ENCODE assay signal across 19 cellular contexts in the genomic region with DNA sequence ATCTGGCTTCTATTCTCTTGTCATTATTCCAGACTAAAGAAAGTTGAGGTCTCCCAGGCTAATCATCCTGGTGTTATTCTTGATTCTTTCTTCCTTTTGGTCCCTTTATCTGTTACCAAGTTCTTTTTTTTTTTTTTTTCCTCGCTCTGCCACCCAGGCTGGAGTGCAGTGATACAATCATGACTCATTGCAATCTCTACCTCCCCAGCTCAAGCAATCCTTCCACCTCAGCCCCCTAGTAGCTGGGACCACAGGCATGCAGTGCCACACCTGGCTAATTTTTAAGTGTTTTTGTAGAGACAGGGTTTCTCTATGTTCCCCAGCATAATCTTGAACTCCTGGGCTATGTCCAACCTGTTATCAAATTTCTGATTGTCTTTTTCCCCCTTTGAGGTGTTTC.
A peak's percentile ranks its signal among the peaks of the same experiment; 100 is the strongest.
DNase-seq lines count a peak whose midpoint lies in the region; ATAC-seq, FAIRE-seq and TF ChIP-seq lines count a peak whose summit lies in the region.
"Had no signal": no experiment of that assay in that cellular context is flagged by ENCODE, and none has a peak within 500 bp of the region (broad histone marks: within the 10 kb centered on the region; RNA-seq: fewer than 3 reads in every experiment).

No MANE protein-coding gene starts in this region.

- in situ Hi-C loops in ACHN (cut with HindIII; ENCODE audit: low pct_ligation_motif_present, low pct_unique_long_range_greater_than_20kb, low sequenced_read_pairs): no loop called here

- peaks cover 21% of the 10 kb centered on the region for H3K4me1 Mint-ChIP-seq in activated naive CD8-positive, alpha-beta T cell treated with anti-CD3 and anti-CD28 coated beads for 36 hours
- peaks cover 16% of the 10 kb centered on the region for H3K4me1 Mint-ChIP-seq in mesothelial cell of epicardium
- H3K4me1 Mint-ChIP-seq: B cell had no signal

- no peak overlapping the region for H3K27ac ChIP-seq in foreskin keratinocyte
- H3K27ac ChIP-seq: gastroesophageal sphincter, KMS-11 had no signal

- H3K9me3 Mint-ChIP-seq in activated naive CD8-positive, alpha-beta T cell treated with anti-CD3 and anti-CD28 coated beads for 36 hours: no peaks in the 10 kb centered on the region
- H3K9me3 Mint-ChIP-seq in mesothelial cell of epicardium: no peaks in the 10 kb centered on the region

- peaks cover 15% of the 10 kb centered on the region for H3K4me1 ChIP-seq in foreskin keratinocyte
- H3K4me1 ChIP-seq: gastroesophageal sphincter had no signal

- peaks cover 36% of the 10 kb centered on the region for H3K36me3 Mint-ChIP-seq in activated naive CD8-positive, alpha-beta T cell treated with anti-CD3 and anti-CD28 coated beads for 36 hours
- H3K36me3 Mint-ChIP-seq in mesothelial cell of epicardium: peaks cover 9% of the 10 kb centered on the region

- FAIRE-seq in D721Med (lab: Jason Lieb, UNC): no peak
- FAIRE-seq: GM12891, islet of Langerhans had no signal

- peak overlapping the region; percentile 55 for H3K27ac Mint-ChIP-seq in activated naive CD8-positive, alpha-beta T cell treated with anti-CD3 and anti-CD28 coated beads for 36 hours
- no peak overlapping the region for H3K27ac Mint-ChIP-seq in mesothelial cell of epicardium
- H3K27ac Mint-ChIP-seq: activated naive CD8-positive, alpha-beta T cell treated with anti-CD3 and anti-CD28 coated beads, Interleukin-2, amount 10 ng/mL, durations not matched to agents 7 days and 5 days; B cell had no signal

- H3K27me3 Mint-ChIP-seq in activated naive CD8-positive, alpha-beta T cell treated with anti-CD3 and anti-CD28 coated beads for 36 hours: no peaks in the 10 kb centered on the region
- H3K27me3 Mint-ChIP-seq in mesothelial cell of epicardium (ENCODE audit: low read depth): no peaks in the 10 kb centered on the region
- H3K27me3 Mint-ChIP-seq: activated naive CD8-positive, alpha-beta T cell treated with anti-CD3 and anti-CD28 coated beads, Interleukin-2, amount 10 ng/mL, durations not matched to agents 7 days and 5 days; B cell had no signal

- ATAC-seq in foreskin keratinocyte: peak; percentile 97
- no peak for ATAC-seq in GM18861 (IDR thresholded peaks at IDR 0.05; ENCODE audit: unreplicated experiment)
- ATAC-seq: gastroesophageal sphincter had no signal

- no peaks in the 10 kb centered on the region for H3K27me3 ChIP-seq in foreskin keratinocyte
- H3K27me3 ChIP-seq: gastroesophageal sphincter had no signal

- H3K4me3 Mint-ChIP-seq in activated naive CD8-positive, alpha-beta T cell treated with anti-CD3 and anti-CD28 coated beads for 36 hours: no peak overlapping the region
- H3K4me3 Mint-ChIP-seq in mesothelial cell of epicardium: no peak overlapping the region
- H3K4me3 Mint-ChIP-seq: activated naive CD8-positive, alpha-beta T cell treated with anti-CD3 and anti-CD28 coated beads, Interleukin-2, amount 10 ng/mL, durations not matched to agents 7 days and 5 days; B cell had no signal

- peak; percentile 85 for DNase-seq in ACHN
- DNase-seq in HCEC 1CT: peak; percentile 51
- peak; percentile 11 for DNase-seq in activated naive CD8-positive, alpha-beta T cell treated with anti-CD3 and anti-CD28 coated beads for 36 hours
- peak; percentile 54 to 73 for DNase-seq in foreskin keratinocyte
- DNase-seq in pons (ENCODE audit: low spot score): no peak
- no peak for DNase-seq in mesothelial cell of epicardium (ENCODE audit: low spot score in 2 of 2, unreplicated experiment in 2 of 2)
- DNase-seq in D721Med (ENCODE audit: insufficient read length, low spot score): no peak
- DNase-seq: activated naive CD8-positive, alpha-beta T cell treated with anti-CD3 and anti-CD28 coated beads, Interleukin-2, amount 10 ng/mL, durations not matched to agents 7 days and 5 days; DND-41; NCI-H146; NCI-H524; posterior cingulate gyrus; RPMI8226 had no signal

- peak; percentile 14 for TF ChIP-seq CTCF in foreskin keratinocyte (conservative IDR thresholded peaks at IDR 0.05)
- no peak for TF ChIP-seq CTCF in mesothelial cell of epicardium (IDR thresholded peaks at IDR 0.05; ENCODE audit: unreplicated experiment)
- TF ChIP-seq CTCF in D721Med (IDR thresholded peaks at IDR 0.05; ENCODE audit: insufficient read depth, missing control alignments): no peak

Comparison
In these comparisons a context has a peak if more than half of its experiments do, and no peak if none do; other contexts are left out.
1. DNase-seq: peak in ACHN (single experiment), HCEC 1CT (single experiment), activated naive CD8-positive, alpha-beta T cell treated with anti-CD3 and anti-CD28 coated beads for 36 hours (single experiment) and foreskin keratinocyte (2 of 2); none in pons (single experiment), mesothelial cell of epicardium (0 of 2) and D721Med (single experiment).